Comparison of ENCODE assay signal across 22 cellular contexts in the genomic region with DNA sequence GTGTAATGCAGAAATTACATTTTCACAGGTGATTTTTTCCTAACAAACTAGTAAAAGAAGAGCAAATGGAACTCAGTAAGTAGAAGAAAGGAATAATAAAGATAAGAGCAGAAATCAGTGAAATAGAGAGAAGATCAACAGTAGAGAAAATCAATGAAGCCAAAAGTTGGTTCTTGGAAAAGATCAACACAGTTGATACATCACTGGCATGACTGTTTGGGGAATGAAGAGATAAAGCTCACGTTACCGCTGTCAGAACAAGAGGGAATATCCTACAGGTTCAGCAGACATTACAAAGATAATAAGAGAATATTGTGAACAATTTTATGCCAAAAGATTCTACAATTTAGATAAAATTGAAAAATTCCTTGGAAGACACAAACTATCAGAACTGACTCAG.
A peak's percentile ranks its signal among the peaks of the same experiment; 100 is the strongest.
DNase-seq lines count a peak whose midpoint lies in the region; ATAC-seq and TF ChIP-seq lines count a peak whose summit lies in the region.
"Had no signal": no experiment of that assay in that cellular context is flagged by ENCODE, and none has a peak within 500 bp of the region (broad histone marks: within the 10 kb centered on the region; RNA-seq: fewer than 3 reads in every experiment).

No MANE protein-coding gene starts in this region.

- H3K27ac ChIP-seq in liver (ENCODE audit: low read depth in 1 of 2, low read length in 2 of 2): no peak overlapping the region
- H3K27ac ChIP-seq in esophagus squamous epithelium: no peak overlapping the region
- H3K27ac ChIP-seq: BLaER1 had no signal

- no peaks in the 10 kb centered on the region for H3K27me3 ChIP-seq in liver (ENCODE audit: control insufficient read depth in 4 of 4, insufficient read depth in 4 of 4, low read length in 3 of 4)
- no peaks in the 10 kb centered on the region for H3K27me3 ChIP-seq in esophagus squamous epithelium
- H3K27me3 ChIP-seq: BE2C, BLaER1 had no signal

- no peak overlapping the region for H3K4me3 ChIP-seq in liver (ENCODE audit: low read depth in 1 of 3, low read length in 3 of 3)
- no peak overlapping the region for H3K4me3 ChIP-seq in esophagus squamous epithelium
- H3K4me3 ChIP-seq: BLaER1, GM12878 had no signal

- TF ChIP-seq CTCF in liver (IDR thresholded peaks at IDR 0.05; ENCODE audit: low read depth, low read length, missing input control) (no peak), esophagus squamous epithelium (IDR thresholded peaks at IDR 0.05) (no peak)

- TF ChIP-seq POLR2A in esophagus squamous epithelium (IDR thresholded peaks at IDR 0.05): no peak

- H3K9me3 ChIP-seq in liver (ENCODE audit: control insufficient read depth in 4 of 4, low read length in 3 of 4): no peaks in the 10 kb centered on the region
- no peaks in the 10 kb centered on the region for H3K9me3 ChIP-seq in esophagus squamous epithelium
- H3K9me3 ChIP-seq: BE2C, BLaER1 had no signal

- H3K9ac ChIP-seq in liver (ENCODE audit: low read depth in 1 of 2, low read length in 2 of 2): no peak overlapping the region
- H3K9ac ChIP-seq: BLaER1 had no signal

- H3K4me1 ChIP-seq in liver (ENCODE audit: control insufficient read depth in 4 of 4, insufficient read depth in 4 of 4, low read length in 3 of 4) (peaks cover 0 to 23% (median 13%) of the 10 kb centered on the region in 4 donors), esophagus squamous epithelium (peaks cover 0 to 17% (median 0%) of the 10 kb centered on the region in 3 donors)
- H3K4me1 ChIP-seq: BE2C, BLaER1 had no signal

- no peak for DNase-seq in left lobe of liver (ENCODE audit: low spot score)
- no peak for DNase-seq in esophagus squamous epithelium (lab: John Stamatoyannopoulos, UW)
- no peak for DNase-seq in Right ventricle myocardium superior
- DNase-seq in SIG-M5 (lab: John Stamatoyannopoulos, UW): no peak
- DNase-seq: 8988T; ACHN; BE2C; C1 segment of cervical spinal cord; CD4-positive, alpha-beta memory T cell; CD4-positive, CD25-positive, alpha-beta regulatory T cell; CD8-positive, alpha-beta memory T cell; COR-L47; DMS 273 treated with DMSO at 0.1 percent for 48 hours; DMS153; DMS53; DMS79; DND-41; EL; GDM1 had no signal

- ATAC-seq in left lobe of liver: peak; percentile 71
- ATAC-seq in Right ventricle myocardium superior (ENCODE audit: poor library complexity): no peak
- ATAC-seq: GM12878 had no signal

- intact Hi-C loops in esophagus squamous epithelium (cut with DNase I): no loop called here
- intact Hi-C loops in Right ventricle myocardium superior (cut with DNase I): no loop called here

- H3K36me3 ChIP-seq in liver (ENCODE audit: control insufficient read depth in 4 of 4, insufficient read depth in 3 of 4, low read depth in 1 of 4, low read length in 3 of 4) (no peaks in the 10 kb centered on the region), esophagus squamous epithelium (no peaks in the 10 kb centered on the region)
- H3K36me3 ChIP-seq: BE2C, BLaER1 had no signal

- WGBS in liver: 27% methylated on average over 2 of the region's 2 CpGs
- WGBS in esophagus squamous epithelium, 2 donors: 93 to 95% methylated on average over 2 of the region's 2 CpGs

- no peak for TF ChIP-seq RAD21 in liver (IDR thresholded peaks at IDR 0.05)

TF ChIP-seq in liver, 16 proteins besides CTCF, POLR2A, EP300 and RAD21:
- TF ChIP-seq YY1 (IDR thresholded peaks at IDR 0.05): no peak
- peak; percentile 13 for TF ChIP-seq FOXA2 (IDR thresholded peaks at IDR 0.05)
- no peak for TF ChIP-seq NR2F2 (IDR thresholded peaks at IDR 0.05)
- TF ChIP-seq HNF4A (conservative IDR thresholded peaks at IDR 0.05): peak in 1 of 2 donors; percentile 26
- TF ChIP-seq RXRA (IDR thresholded peaks at IDR 0.05): peak in 1 of 2 donors; percentile 9
- no peak for TF ChIP-seq EGR1 (IDR thresholded peaks at IDR 0.05; ENCODE audit: low read depth in 2 of 2)
- TF ChIP-seq FOXA1 (IDR thresholded peaks at IDR 0.05): no peak
- TF ChIP-seq TAF1 (conservative IDR thresholded peaks at IDR 0.05): no peak
TF ChIP-seq in liver: peak in this region for 3.
